Comparison of ENCODE assay signal across 27 cellular contexts in genomic region chr2:95046371-95047112, GRCh38. TPM values are rescaled to one million over a fixed set of nuclear protein-coding genes. Genes with fewer than 3 reads are reported as not detected.
DNase-seq lines count a peak whose midpoint lies in the region; ATAC-seq and TF ChIP-seq lines count a peak whose summit lies in the region.
"Had no signal": no experiment of that assay in that cellular context is flagged by ENCODE, and none has a peak within 500 bp of the region (broad histone marks: within the 10 kb centered on the region; RNA-seq: fewer than 3 reads in every experiment).

No MANE protein-coding gene starts in this region.

- H3K36me3 Mint-ChIP-seq in activated CD4-positive, alpha-beta T cell treated with anti-CD3 and anti-CD28 coated beads for 36 hours (ENCODE audit: low read depth) = peaks cover 10% of the 10 kb centered on the region
- H3K36me3 Mint-ChIP-seq in progenitor cell of endocrine pancreas (ENCODE audit: insufficient read depth) = no peaks in the 10 kb centered on the region

- CTCF ChIA-PET in activated CD4-positive, alpha-beta T cell treated with anti-CD3 and anti-CD28 coated beads for 36 hours (lab: Charles Lee) = no interaction called here

- H3K4me1 ChIP-seq in upper lobe of right lung = peaks cover 14% of the 10 kb centered on the region

- peaks cover 57% of the 10 kb centered on the region for H3K4me1 Mint-ChIP-seq in activated CD4-positive, alpha-beta T cell treated with anti-CD3 and anti-CD28 coated beads for 36 hours
- H3K4me1 Mint-ChIP-seq in stimulated activated naive CD8-positive, alpha-beta T cell treated with anti-CD3 and anti-CD28 coated beads, Interleukin-15, amount 100 ng/mL, for 72 hours = peaks cover 95% of the 10 kb centered on the region
- H3K4me1 Mint-ChIP-seq in progenitor cell of endocrine pancreas (ENCODE audit: low read depth) = no peaks in the 10 kb centered on the region
- H3K4me1 Mint-ChIP-seq: activated B cell treated with CpG ODN at 0.5 μM for 24 hours, endodermal cell had no signal

- no peaks in the 10 kb centered on the region for H3K9me3 Mint-ChIP-seq in activated CD4-positive, alpha-beta T cell treated with anti-CD3 and anti-CD28 coated beads for 36 hours (ENCODE audit: low read depth)
- H3K9me3 Mint-ChIP-seq in stimulated activated naive CD8-positive, alpha-beta T cell treated with anti-CD3 and anti-CD28 coated beads, Interleukin-15, amount 100 ng/mL, for 72 hours = no peaks in the 10 kb centered on the region
- H3K9me3 Mint-ChIP-seq in progenitor cell of endocrine pancreas (ENCODE audit: low read depth) = no peaks in the 10 kb centered on the region
- H3K9me3 Mint-ChIP-seq: activated B cell treated with CpG ODN at 0.5 μM for 24 hours, endodermal cell had no signal

- H3K4me3 Mint-ChIP-seq in activated CD4-positive, alpha-beta T cell treated with anti-CD3 and anti-CD28 coated beads for 36 hours = no peak overlapping the region
- peak overlapping the region in 1 of 2 donors; percentile 24 for H3K4me3 Mint-ChIP-seq in stimulated activated naive CD8-positive, alpha-beta T cell treated with anti-CD3 and anti-CD28 coated beads, Interleukin-15, amount 100 ng/mL, for 72 hours
- no peak overlapping the region for H3K4me3 Mint-ChIP-seq in progenitor cell of endocrine pancreas (ENCODE audit: low read depth)
- H3K4me3 Mint-ChIP-seq: activated B cell treated with CpG ODN at 0.5 μM for 24 hours, endodermal cell, nephron progenitor cell had no signal

- H3K4me3 ChIP-seq in dorsolateral prefrontal cortex (no peak overlapping the region), upper lobe of right lung (no peak overlapping the region)
- H3K4me3 ChIP-seq: coronary artery, esophagus muscularis mucosa, hepatocyte, left ventricle myocardium inferior, SK-N-MC had no signal

- POLR2A ChIA-PET in activated CD4-positive, alpha-beta T cell treated with anti-CD3 and anti-CD28 coated beads for 36 hours (lab: Charles Lee) = no interaction called here

- DNase-seq in activated CD4-positive, alpha-beta T cell treated with anti-CD3 and anti-CD28 coated beads for 36 hours = no peak
- DNase-seq in activated CD4-positive, alpha-beta T cell treated with anti-CD3 and anti-CD28 coated beads, Interleukin-2, amount 50 U/mL, for 4 hours = no peak
- no peak for DNase-seq in stimulated activated naive CD8-positive, alpha-beta T cell treated with anti-CD3 and anti-CD28 coated beads, Interleukin-15, amount 100 ng/mL, for 72 hours
- no peak for DNase-seq in stimulated activated naive CD8-positive, alpha-beta T cell treated with anti-CD3 and anti-CD28 coated beads, Interleukin-15, Interleukin-2, amounts not matched to agents 100 U/mL and 50 U/mL, for 24 hours
- DNase-seq in dorsolateral prefrontal cortex (peak in 1 of 10 donors; percentile 4), upper lobe of right lung (peak; percentile 26), progenitor cell of endocrine pancreas (ENCODE audit: low spot score, unreplicated experiment) (no peak)
- DNase-seq: activated B cell treated with CpG ODN at 0.5 μM for 24 hours; AML-193; endodermal cell; GDM1; HCEC 1CT; left ventricle myocardium inferior; midbrain; NCI-H1092; NCI-H187 treated with DMSO at 0.1 percent for 48 hours; NCI-H69; nephron progenitor cell; stimulated activated CD8-positive, alpha-beta memory T cell treated with anti-CD3 and anti-CD28 coated beads, Interleukin-4, amount 100 ng/mL, for 48 hours had no signal

- intact Hi-C loops in activated CD4-positive, alpha-beta T cell treated with anti-CD3 and anti-CD28 coated beads for 36 hours (cut with DNase I, micrococcal nuclease) = no loop called here
- intact Hi-C loops in dorsolateral prefrontal cortex (cut with DNase I) = no loop called here
- intact Hi-C loops in upper lobe of right lung (cut with DNase I) = no loop called here

- no peaks in the 10 kb centered on the region for H3K27me3 ChIP-seq in dorsolateral prefrontal cortex
- no peaks in the 10 kb centered on the region for H3K27me3 ChIP-seq in upper lobe of right lung
- H3K27me3 ChIP-seq: hepatocyte had no signal

- H3K27me3 Mint-ChIP-seq in activated CD4-positive, alpha-beta T cell treated with anti-CD3 and anti-CD28 coated beads for 36 hours = no peaks in the 10 kb centered on the region
- no peaks in the 10 kb centered on the region for H3K27me3 Mint-ChIP-seq in stimulated activated naive CD8-positive, alpha-beta T cell treated with anti-CD3 and anti-CD28 coated beads, Interleukin-15, amount 100 ng/mL, for 72 hours
- H3K27me3 Mint-ChIP-seq in progenitor cell of endocrine pancreas = peaks cover 28% of the 10 kb centered on the region

- peak overlapping the region in 31 of 59 donors; percentile 4 to 100 (median 55) for H3K27ac ChIP-seq in dorsolateral prefrontal cortex
- H3K27ac ChIP-seq in upper lobe of right lung = no peak overlapping the region
- H3K27ac ChIP-seq: coronary artery, esophagus muscularis mucosa, hepatocyte, HL-60, left ventricle myocardium inferior, SK-N-MC had no signal

- no peak for ATAC-seq in activated CD4-positive, alpha-beta T cell treated with anti-CD3 and anti-CD28 coated beads for 36 hours
- ATAC-seq in stimulated activated naive CD8-positive, alpha-beta T cell treated with anti-CD3 and anti-CD28 coated beads, Interleukin-15, amount 100 ng/mL, for 72 hours = no peak
- ATAC-seq in stimulated activated naive CD8-positive, alpha-beta T cell treated with anti-CD3 and anti-CD28 coated beads, Interleukin-15, Interleukin-2, amounts not matched to agents 100 U/mL and 50 U/mL, for 24 hours = no peak
- ATAC-seq in upper lobe of right lung (no peak), HG02642 (IDR thresholded peaks at IDR 0.05; ENCODE audit: poor library complexity, unreplicated experiment) (no peak)

- TF ChIP-seq CTCF in dorsolateral prefrontal cortex (IDR thresholded peaks at IDR 0.05 in 54 of 56, conservative IDR thresholded peaks at IDR 0.05 in 2 of 56; ENCODE audit: low read depth in 1 of 56, partially characterized antibody in 56 of 56) = no peak
- TF ChIP-seq CTCF in upper lobe of right lung (IDR thresholded peaks at IDR 0.05) = no peak
- no peak for TF ChIP-seq CTCF in progenitor cell of endocrine pancreas (IDR thresholded peaks at IDR 0.05; ENCODE audit: unreplicated experiment)

- H3K27ac Mint-ChIP-seq in activated CD4-positive, alpha-beta T cell treated with anti-CD3 and anti-CD28 coated beads for 36 hours = peak overlapping the region; percentile 67
- peak overlapping the region; percentile 56 to 89 for H3K27ac Mint-ChIP-seq in stimulated activated naive CD8-positive, alpha-beta T cell treated with anti-CD3 and anti-CD28 coated beads, Interleukin-15, amount 100 ng/mL, for 72 hours
- no peak overlapping the region for H3K27ac Mint-ChIP-seq in progenitor cell of endocrine pancreas
- H3K27ac Mint-ChIP-seq: activated B cell treated with CpG ODN at 0.5 μM for 24 hours, endodermal cell, nephron progenitor cell had no signal

- no peaks in the 10 kb centered on the region for H3K36me3 ChIP-seq in upper lobe of right lung
- H3K36me3 ChIP-seq: esophagus muscularis mucosa, left ventricle myocardium inferior had no signal

- H3K9me3 ChIP-seq in upper lobe of right lung = no peaks in the 10 kb centered on the region
- H3K9me3 ChIP-seq: esophagus muscularis mucosa, left ventricle myocardium inferior had no signal

RNA-seq across cellular contexts. Expression of gene MAL, which starts 21.0 kb away (rescaled TPM):
- total RNA-seq in activated CD4-positive, alpha-beta T cell treated with anti-CD3 and anti-CD28 coated beads for 36 hours = 10 to 100 TPM; 35.4 to 43.3 TPM
- total RNA-seq in dorsolateral prefrontal cortex = 100 to 1,000 TPM in 74 of 120 experiments, 10 to 100 TPM in 46; 24.0 to 522 (median 118) TPM
- total RNA-seq in upper lobe of right lung = 21.2 TPM
- total RNA-seq in progenitor cell of endocrine pancreas = not detected in 2 replicates
- total RNA-seq: A172, activated B cell treated with CpG ODN at 0.5 μM for 24 hours, endodermal cell, frontal cortex had no signal

Comparison
In these comparisons a context has a peak if more than half of its experiments do, and no peak if none do; other contexts are left out.
1. RNA of gene MAL, which starts 21.0 kb away (total RNA-seq): 24.0 to 522 TPM in dorsolateral prefrontal cortex, 35.4 to 43.3 TPM in activated CD4-positive, alpha-beta T cell treated with anti-CD3 and anti-CD28 coated beads for 36 hours and 21.2 TPM in upper lobe of right lung (single experiment); not detected in progenitor cell of endocrine pancreas; every median in the first group is over 10 times any median in the second.